In the genomic region with DNA sequence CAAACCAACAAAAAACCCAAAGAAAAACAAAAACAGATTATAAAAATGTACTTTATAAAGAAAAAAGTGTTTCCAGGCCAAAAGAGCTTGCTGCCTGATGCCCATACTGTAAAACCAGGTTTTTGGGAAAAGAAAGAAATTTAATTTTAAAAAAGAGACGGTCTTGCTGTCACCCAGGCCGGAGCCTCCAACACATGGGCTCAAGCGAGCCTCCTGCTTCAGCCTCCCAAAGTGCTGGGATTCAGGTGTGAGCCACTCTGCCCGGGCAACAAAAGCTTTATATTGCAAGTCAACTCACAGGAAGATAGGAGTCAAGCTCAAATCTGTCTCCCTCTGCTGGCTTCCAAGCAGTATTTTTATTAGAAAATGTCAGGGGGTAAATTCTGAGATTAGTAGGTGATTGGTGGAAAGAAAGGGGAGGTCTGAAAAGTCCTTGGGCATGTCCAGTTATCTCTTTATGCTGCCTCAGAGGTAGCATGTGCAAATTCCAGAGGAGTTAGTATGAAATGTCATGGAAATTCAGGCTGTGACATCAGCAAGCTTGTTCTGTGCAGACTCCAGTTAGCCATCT, we compare ENCODE assay signal across 13 cellular contexts. TPM values are rescaled to one million over a fixed set of nuclear protein-coding genes. Genes with fewer than 3 reads are reported as not detected.
DNase-seq lines count a peak whose midpoint lies in the region; ATAC-seq and TF ChIP-seq lines count a peak whose summit lies in the region.
"Had no signal": no experiment of that assay in that cellular context is flagged by ENCODE, and none has a peak within 500 bp of the region (broad histone marks: within the 10 kb centered on the region; RNA-seq: fewer than 3 reads in every experiment).

No MANE protein-coding gene starts in this region.

- H3K27me3 ChIP-seq in IMR-90 (ENCODE audit: control insufficient read depth, insufficient read depth, low read length) (no peaks in the 10 kb centered on the region), transverse colon (no peaks in the 10 kb centered on the region), right cardiac atrium (ENCODE audit: control insufficient read depth, insufficient read depth) (no peaks in the 10 kb centered on the region)
- H3K27me3 ChIP-seq: SJSA1 had no signal

- no peak overlapping the region for H3K4me2 ChIP-seq in IMR-90 (ENCODE audit: low read depth, low read length)

- H2BK5ac ChIP-seq in IMR-90 (ENCODE audit: low read depth, low read length, poor library complexity, severe bottlenecking) = no peak overlapping the region

- no peak overlapping the region for H3K56ac ChIP-seq in IMR-90 (ENCODE audit: extremely low read depth, insufficient read depth, low read length)

- WGBS in IMR-90 (ENCODE audit: extremely low coverage in 2 of 2, insufficient read length in 1 of 2), 2 experiments = 100% methylated on average over 1 of the region's 4 CpGs; no CpG with 5 or more reads in 1 of the 2 experiments
- 90 to 93% methylated on average over 3 to 4 of the region's 4 CpGs for WGBS in transverse colon (ENCODE audit: low coverage in 1 of 2), 2 donors
- WGBS in right cardiac atrium = 98% methylated on average over 4 of the region's 4 CpGs

- no peak for TF ChIP-seq EP300 in transverse colon (IDR thresholded peaks at IDR 0.05; ENCODE audit: low read depth)

- H2BK120ac ChIP-seq in IMR-90 (ENCODE audit: low read depth, low read length) = no peak overlapping the region

- H4K20me1 ChIP-seq in IMR-90 (ENCODE audit: insufficient read depth, low read length) = no peaks in the 10 kb centered on the region

- H3K9ac ChIP-seq in IMR-90 (ENCODE audit: low read depth, low read length) = no peak overlapping the region

- H2AK5ac ChIP-seq in IMR-90 (ENCODE audit: low read depth, low read length) = no peak overlapping the region

- no peak for ATAC-seq in IMR-90 (ENCODE audit: low read depth)
- ATAC-seq in left lobe of liver = peak; percentile 52
- no peak for ATAC-seq in right cardiac atrium

- H3K4me3 ChIP-seq in IMR-90 (ENCODE audit: insufficient read depth, low read depth, low read length) = no peak overlapping the region
- H3K4me3 ChIP-seq in transverse colon = no peak overlapping the region
- H3K4me3 ChIP-seq in right cardiac atrium (ENCODE audit: low read length) = no peak overlapping the region
- H3K4me3 ChIP-seq: SJSA1 had no signal

- no peak for TF ChIP-seq CTCF in IMR-90 (conservative IDR thresholded peaks at IDR 0.05; ENCODE audit: low read depth, low read length)
- peak in 1 of 5 experiments; percentile 4 for TF ChIP-seq CTCF in transverse colon (IDR thresholded peaks at IDR 0.05)

- H3K23ac ChIP-seq in IMR-90 (ENCODE audit: low read depth, low read length) = no peak overlapping the region

- no peak overlapping the region for H2AFZ ChIP-seq in IMR-90 (replicated peaks; ENCODE audit: low read length, poor library complexity)

- H4K5ac ChIP-seq in IMR-90 (ENCODE audit: low read depth, low read length) = no peak overlapping the region

- POLR2A ChIA-PET in IMR-90 (lab: Charles Lee; ENCODE audit: unreplicated experiment) = no interaction called here

- no peak overlapping the region for H3K14ac ChIP-seq in IMR-90 (replicated peaks; ENCODE audit: low read depth, low read length)

- TF ChIP-seq POLR2A in IMR-90 (IDR thresholded peaks at IDR 0.05; ENCODE audit: low read depth, low read length) = no peak
- no peak for TF ChIP-seq POLR2A in transverse colon (IDR thresholded peaks at IDR 0.05)

- DNase-seq in DMS53 (lab: John Stamatoyannopoulos, UW) = peak; percentile 49
- DNase-seq in IMR-90 = peak; percentile 42
- DNase-seq in amniotic epithelial cell (ENCODE audit: low read depth) = peak; percentile 72
- DNase-seq in left lobe of liver (ENCODE audit: low spot score) = no peak
- DNase-seq in mucosa of gallbladder (ENCODE audit: low spot score) = no peak
- DNase-seq in transverse colon = no peak
- no peak for DNase-seq in iPS-NIHi7 (ENCODE audit: extremely low spot score)
- no peak for DNase-seq in right cardiac atrium
- DNase-seq: activated naive CD8-positive, alpha-beta T cell treated with anti-CD3 and anti-CD28 coated beads, Interleukin-2, amount 10 ng/mL, durations not matched to agents 7 days and 5 days; DMS153; effector CD8-positive, alpha-beta T cell; naive B cell had no signal

- no peaks in the 10 kb centered on the region for H3K9me1 ChIP-seq in IMR-90 (ENCODE audit: insufficient read depth, low read length)

- no peak overlapping the region for H2BK15ac ChIP-seq in IMR-90 (ENCODE audit: low read depth, low read length)

- no peak for TF ChIP-seq RAD21 in IMR-90 (IDR thresholded peaks at IDR 0.05; ENCODE audit: low read length)

- dilution Hi-C loops in IMR-90 (cut with HindIII; ENCODE audit: low sequenced_read_pairs, unreplicated experiment) = no loop called here

- no peak overlapping the region for H3K27ac ChIP-seq in IMR-90 (ENCODE audit: insufficient read depth, low read length)
- no peak overlapping the region for H3K27ac ChIP-seq in transverse colon
- H3K27ac ChIP-seq in right cardiac atrium (ENCODE audit: low read length) = no peak overlapping the region
- H3K27ac ChIP-seq: SJSA1 had no signal

- no peak overlapping the region for H3K4ac ChIP-seq in IMR-90 (ENCODE audit: low read depth, low read length)

- no peak overlapping the region for H4K8ac ChIP-seq in IMR-90 (ENCODE audit: low read depth in 2 of 2, low read length in 2 of 2)

- in situ Hi-C loops in IMR-90 (cut with MboI; ENCODE audit: low sequenced_read_pairs) = no loop called here
- in situ Hi-C loops in transverse colon (cut with MboI; ENCODE audit: low pct_ligation_motif_present in 1 of 4, low pct_unique_long_range_greater_than_20kb in 1 of 4, low sequenced_read_pairs in 3 of 4) = no loop called here

- no peak overlapping the region for H2AK9ac ChIP-seq in IMR-90 (replicated peaks; ENCODE audit: low read depth, low read length, poor library complexity)

- no peak overlapping the region for H3K18ac ChIP-seq in IMR-90 (ENCODE audit: low read depth, low read length)

- H4K91ac ChIP-seq in IMR-90 (ENCODE audit: insufficient read depth, low read depth, low read length) = no peak overlapping the region

- CTCF ChIA-PET in IMR-90 (lab: Yijun Ruan, JAX) = interaction anchor here (1.2 kb wide), 1 partner anchor 39 kb away, joined by 3 read pairs; no protein-coding TSS in a partner anchor

- H3K4me1 ChIP-seq in IMR-90 (ENCODE audit: control insufficient read depth, insufficient read depth, low read length) = no peaks in the 10 kb centered on the region
- no peaks in the 10 kb centered on the region for H3K4me1 ChIP-seq in transverse colon
- no peaks in the 10 kb centered on the region for H3K4me1 ChIP-seq in right cardiac atrium (ENCODE audit: control insufficient read depth, insufficient read depth, low read length)
- H3K4me1 ChIP-seq: SJSA1 had no signal

- H2BK20ac ChIP-seq in IMR-90 (ENCODE audit: low read depth, low read length) = no peak overlapping the region

- H3K9me3 ChIP-seq in IMR-90 (ENCODE audit: control insufficient read depth, insufficient read depth, low read length) (no peaks in the 10 kb centered on the region), transverse colon (no peaks in the 10 kb centered on the region), right cardiac atrium (ENCODE audit: control insufficient read depth, low read length) (no peaks in the 10 kb centered on the region)
- H3K9me3 ChIP-seq: SJSA1 had no signal

- H3K79me1 ChIP-seq in IMR-90 (ENCODE audit: low read depth in 1 of 2, low read length in 2 of 2) = no peaks in the 10 kb centered on the region

- no TSS peak for BruUV-seq in IMR-90 (replicated peaks; lab: Mats Ljungman, UMichigan)

- H3K36me3 ChIP-seq in IMR-90 (ENCODE audit: control insufficient read depth, insufficient read depth, low read length) (peaks cover 2% of the 10 kb centered on the region), transverse colon (peaks cover 0 to 20% (median 8%) of the 10 kb centered on the region in 4 donors)

- intact Hi-C loops in IMR-90 (cut with micrococcal nuclease) = no loop called here
- intact Hi-C loops in transverse colon (cut with DNase I; ENCODE audit: low total_unique reads) = no loop called here
- intact Hi-C loops in right cardiac atrium (cut with DNase I) = no loop called here

TF ChIP-seq in IMR-90, 13 proteins besides CTCF, POLR2A, EP300 and RAD21 (continues in another document):
- no peak for TF ChIP-seq RCOR1 (IDR thresholded peaks at IDR 0.05; ENCODE audit: insufficient replicate concordance, low read length)
- no peak for TF ChIP-seq RFX5 (IDR thresholded peaks at IDR 0.05; ENCODE audit: low read depth, low read length)
- no peak for TF ChIP-seq SMC3 (IDR thresholded peaks at IDR 0.05; ENCODE audit: low read depth, low read length)
- TF ChIP-seq MXI1 (IDR thresholded peaks at IDR 0.05; ENCODE audit: borderline replicate concordance, low read depth, low read length) = no peak
- no peak for TF ChIP-seq MAZ (IDR thresholded peaks at IDR 0.05; ENCODE audit: borderline replicate concordance, low read depth, low read length)
- TF ChIP-seq ELK1 (IDR thresholded peaks at IDR 0.05; ENCODE audit: borderline replicate concordance, low read depth, low read length) = no peak
- TF ChIP-seq, protein P1, sequence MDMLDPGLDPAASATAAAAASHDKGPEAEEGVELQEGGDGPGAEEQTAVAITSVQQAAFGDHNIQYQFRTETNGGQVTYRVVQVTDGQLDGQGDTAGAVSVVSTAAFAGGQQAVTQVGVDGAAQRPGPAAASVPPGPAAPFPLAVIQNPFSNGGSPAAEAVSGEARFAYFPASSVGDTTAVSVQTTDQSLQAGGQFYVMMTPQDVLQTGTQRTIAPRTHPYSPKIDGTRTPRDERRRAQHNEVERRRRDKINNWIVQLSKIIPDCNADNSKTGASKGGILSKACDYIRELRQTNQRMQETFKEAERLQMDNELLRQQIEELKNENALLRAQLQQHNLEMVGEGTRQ (IDR thresholded peaks at IDR 0.05; ENCODE audit: low read depth, low read length) = no peak
- no peak for TF ChIP-seq FOS (IDR thresholded peaks at IDR 0.05; ENCODE audit: low read depth, low read length)
- no peak for TF ChIP-seq CHD1 (IDR thresholded peaks at IDR 0.05; ENCODE audit: low read depth, low read length)

RNA-seq across cellular contexts. Expression of gene MGST2, which starts 39.4 kb away (rescaled TPM):
- 4.8 and 8.1 TPM in 2 replicates for total RNA-seq in IMR-90 (2012; rRNA removed)
- polyA plus RNA-seq in IMR-90 (2012; rRNA removed) = 9.0 and 10.5 TPM in 2 replicates
- 3.4 and 5.8 TPM in 2 replicates for polyA plus RNA-seq in IMR-90 (2012; cell fraction: cytosol; rRNA removed)
- 1.1 and 4.5 TPM in 2 replicates for polyA plus RNA-seq in IMR-90 (2012; cell fraction: nucleus; rRNA removed; ENCODE audit: low replicate concordance)
- total RNA-seq in left lobe of liver = 108 TPM
- total RNA-seq in mucosa of gallbladder = 194 TPM
- total RNA-seq in transverse colon = 10 to 100 TPM in 3 of 4 donors, 1 to 10 TPM in 1; 3.4 to 91.5 (median 39.4) TPM
- total RNA-seq in right cardiac atrium = 100 to 1,000 TPM in 3 of 4 donors, 10 to 100 TPM in 1; 98.1 to 125 (median 116) TPM
- polyA plus RNA-seq in right cardiac atrium = 173 TPM

Comparison
In these comparisons a context has a peak if more than half of its experiments do, and no peak if none do; other contexts are left out.
1. DNase-seq: peak in DMS53 (single experiment), IMR-90 (single experiment) and amniotic epithelial cell (single experiment); none in left lobe of liver (single experiment), mucosa of gallbladder (single experiment), transverse colon (single experiment), iPS-NIHi7 (single experiment) and right cardiac atrium (0 of 3).